3 cellular contexts compared by ENCODE assay signal in genomic region chr2:169158874-169159273, GRCh38.
"Had no signal": no experiment of that assay in that cellular context is flagged by ENCODE, and none has a peak within 500 bp of the region (broad histone marks: within the 10 kb centered on the region; RNA-seq: fewer than 3 reads in every experiment).

No MANE protein-coding gene starts in this region.

- H3K4me3 ChIP-seq: GM12878 had no signal

- ATAC-seq: GM12878 had no signal

- DNase-seq: GDM1, GF-D8 had no signal
